ENCODE assay signal across 1 cellular context in genomic region chr1:6460349-6461236, GRCh38.
TF ChIP-seq lines count a peak whose summit lies in the region.

No MANE protein-coding gene starts in this region.

TF ChIP-seq in GM23338, 12 proteins besides CTCF, POLR2A, EP300 and RAD21 (continued from another document):
- TF ChIP-seq REST (IDR thresholded peaks at IDR 0.05; ENCODE audit: unreplicated experiment) = no peak
